ENCODE assay signal across 9 cellular contexts in genomic region chr7:130886438-130887135, GRCh38.
DNase-seq lines count a peak whose midpoint lies in the region; FAIRE-seq and TF ChIP-seq lines count a peak whose summit lies in the region.
"Had no signal": no experiment of that assay in that cellular context is flagged by ENCODE, and none has a peak within 500 bp of the region (broad histone marks: within the 10 kb centered on the region; RNA-seq: fewer than 3 reads in every experiment).

No MANE protein-coding gene starts in this region.

- peaks cover 0 to 38% of the 10 kb centered on the region in 2 donors for H3K36me3 ChIP-seq in adrenal gland (replicated peaks in 1 of 2)
- peaks cover 20 to 29% of the 10 kb centered on the region in 2 donors for H3K36me3 ChIP-seq in kidney (ENCODE audit: control insufficient read depth in 1 of 2, insufficient read depth in 2 of 2, low read length in 2 of 2)
- H3K36me3 ChIP-seq in subcutaneous abdominal adipose tissue (ENCODE audit: control insufficient read depth in 5 of 5, insufficient read depth in 5 of 5, low read length in 5 of 5): peaks cover 15 to 69% (median 47%) of the 10 kb centered on the region in 5 donors

- H3K4me1 ChIP-seq in adrenal gland (replicated peaks in 1 of 2) (peaks cover 21 to 52% of the 10 kb centered on the region in 2 donors), kidney (ENCODE audit: control insufficient read depth in 1 of 2, insufficient read depth in 1 of 2, low read depth in 1 of 2, low read length in 2 of 2) (peaks cover 48 to 72% of the 10 kb centered on the region in 2 donors), subcutaneous abdominal adipose tissue (ENCODE audit: control insufficient read depth in 5 of 5, insufficient read depth in 5 of 5, low read length in 5 of 5) (peaks cover 1 to 41% (median 35%) of the 10 kb centered on the region in 5 donors)

- no peak for FAIRE-seq in kidney (lab: Jason Lieb, UNC)

- H3K27ac ChIP-seq in adrenal gland (peak overlapping the region in 3 of 5 donors; percentile 15 to 50 (median 37)), kidney (ENCODE audit: low read depth in 2 of 2, low read length in 2 of 2) (peak overlapping the region; percentile 26 to 73), subcutaneous abdominal adipose tissue (ENCODE audit: low read depth, low read length) (peak overlapping the region; percentile 59)

- WGBS in adrenal gland, 4 donors: 82 to 90% (median 85%) methylated on average over 6 to 10 of the region's 10 CpGs

- H3K27ac Mint-ChIP-seq in activated CD4-positive, alpha-beta T cell treated with anti-CD3 and anti-CD28 coated beads, Interleukin-2, amount 10 ng/mL, durations not matched to agents 24 days and 14 days: peak overlapping the region; percentile 86

- peak overlapping the region; percentile 21 to 56 for H3K9ac ChIP-seq in kidney (ENCODE audit: low read length in 2 of 2)
- H3K9ac ChIP-seq in subcutaneous abdominal adipose tissue (ENCODE audit: low read length in 5 of 5): peak overlapping the region in 1 of 5 donors; percentile 15

- no peaks in the 10 kb centered on the region for H3K27me3 Mint-ChIP-seq in activated CD4-positive, alpha-beta T cell treated with anti-CD3 and anti-CD28 coated beads, Interleukin-2, amount 10 ng/mL, durations not matched to agents 24 days and 14 days

- no peaks in the 10 kb centered on the region for H3K9me3 Mint-ChIP-seq in activated CD4-positive, alpha-beta T cell treated with anti-CD3 and anti-CD28 coated beads, Interleukin-2, amount 10 ng/mL, durations not matched to agents 24 days and 14 days
- H3K9me3 Mint-ChIP-seq: immature natural killer cell had no signal

- no peak overlapping the region for H3K4me3 ChIP-seq in adrenal gland
- no peak overlapping the region for H3K4me3 ChIP-seq in kidney (ENCODE audit: low read length in 2 of 2)
- no peak overlapping the region for H3K4me3 ChIP-seq in subcutaneous abdominal adipose tissue (ENCODE audit: low read depth in 1 of 5, low read length in 5 of 5)

- intact Hi-C loops in activated CD4-positive, alpha-beta T cell treated with anti-CD3 and anti-CD28 coated beads, Interleukin-2, amount 10 ng/mL, durations not matched to agents 24 days and 14 days (cut with micrococcal nuclease): no loop called here
- intact Hi-C loops in adrenal gland (cut with DNase I): no loop called here
- intact Hi-C loops in kidney (cut with DNase I): no loop called here

- H3K4me1 Mint-ChIP-seq in activated CD4-positive, alpha-beta T cell treated with anti-CD3 and anti-CD28 coated beads, Interleukin-2, amount 10 ng/mL, durations not matched to agents 24 days and 14 days: peaks cover 43% of the 10 kb centered on the region

- H3K9me3 ChIP-seq in adrenal gland (replicated peaks in 1 of 3) (no peaks in the 10 kb centered on the region), kidney (ENCODE audit: control insufficient read depth in 1 of 2, low read length in 2 of 2) (no peaks in the 10 kb centered on the region), subcutaneous abdominal adipose tissue (ENCODE audit: control insufficient read depth in 5 of 5, low read length in 5 of 5) (no peaks in the 10 kb centered on the region)

- no peak for TF ChIP-seq POLR2A in adrenal gland (IDR thresholded peaks at IDR 0.05)

- no peak overlapping the region for H3K4me3 Mint-ChIP-seq in activated CD4-positive, alpha-beta T cell treated with anti-CD3 and anti-CD28 coated beads, Interleukin-2, amount 10 ng/mL, durations not matched to agents 24 days and 14 days
- H3K4me3 Mint-ChIP-seq: immature natural killer cell had no signal

- H3K27me3 ChIP-seq in adrenal gland (no peaks in the 10 kb centered on the region), subcutaneous abdominal adipose tissue (ENCODE audit: control insufficient read depth in 5 of 5, insufficient read depth in 4 of 5, low read length in 5 of 5) (no peaks in the 10 kb centered on the region)

- TF ChIP-seq CTCF in adrenal gland (IDR thresholded peaks at IDR 0.05): no peak
- no peak for TF ChIP-seq CTCF in kidney (IDR thresholded peaks at IDR 0.05; ENCODE audit: borderline replicate concordance, extremely low read depth, insufficient read depth)

- DNase-seq in activated CD4-positive, alpha-beta T cell treated with anti-CD3 and anti-CD28 coated beads, Interleukin-2, amount 10 ng/mL, durations not matched to agents 24 days and 14 days: no peak
- DNase-seq in activated CD4-positive, alpha-beta T cell treated with anti-CD3 and anti-CD28 coated beads, Interleukin-2, amount 50 U/mL, for 48 hours: no peak
- DNase-seq in adrenal gland: peak in 1 of 7 donors; percentile 37
- no peak for DNase-seq in kidney
- DNase-seq in SKM-1 treated with dmso at 0.1 percent for 144 hours (lab: John Stamatoyannopoulos, UW; ENCODE audit: unreplicated experiment): no peak
- DNase-seq in effector CD4-positive, alpha-beta T cell: no peak
- DNase-seq in NOMO-1 treated with DMSO at 0.1 percent for 48 hours (lab: John Stamatoyannopoulos, UW; ENCODE audit: unreplicated experiment): no peak
- DNase-seq: immature natural killer cell had no signal

- peaks cover 73% of the 10 kb centered on the region for H3K36me3 Mint-ChIP-seq in activated CD4-positive, alpha-beta T cell treated with anti-CD3 and anti-CD28 coated beads, Interleukin-2, amount 10 ng/mL, durations not matched to agents 24 days and 14 days (ENCODE audit: low read depth)
